In genomic region chr9:124017064-124017928, GRCh38 we compare ENCODE assay signal across 9 cellular contexts. TPM values are rescaled to one million over a fixed set of nuclear protein-coding genes. Genes with fewer than 3 reads are reported as not detected.
DNase-seq lines count a peak whose midpoint lies in the region; ATAC-seq and TF ChIP-seq lines count a peak whose summit lies in the region.
"Had no signal": no experiment of that assay in that cellular context is flagged by ENCODE, and none has a peak within 500 bp of the region (broad histone marks: within the 10 kb centered on the region; RNA-seq: fewer than 3 reads in every experiment).

No MANE protein-coding gene starts in this region.

- no peak for TF ChIP-seq CTCF in left ventricle myocardium inferior (IDR thresholded peaks at IDR 0.05; ENCODE audit: borderline replicate concordance)
- TF ChIP-seq CTCF in type B pancreatic cell (conservative IDR thresholded peaks at IDR 0.05), result no peak

- no peaks in the 10 kb centered on the region for H3K9me3 ChIP-seq in left ventricle myocardium inferior (replicated peaks)

- H3K9me3 Mint-ChIP-seq in activated naive CD8-positive, alpha-beta T cell treated with anti-CD3 and anti-CD28 coated beads for 36 hours, result no peaks in the 10 kb centered on the region
- H3K9me3 Mint-ChIP-seq in memory B cell, result peaks cover 1% of the 10 kb centered on the region
- H3K9me3 Mint-ChIP-seq in type B pancreatic cell, result no peaks in the 10 kb centered on the region

- peak overlapping the region; percentile 61 for H3K4me3 ChIP-seq in left ventricle myocardium inferior

- peaks cover 28% of the 10 kb centered on the region for H3K4me1 Mint-ChIP-seq in activated naive CD8-positive, alpha-beta T cell treated with anti-CD3 and anti-CD28 coated beads for 36 hours
- H3K4me1 Mint-ChIP-seq in memory B cell (peaks cover 20% of the 10 kb centered on the region), type B pancreatic cell (ENCODE audit: unreplicated experiment) (peaks cover 10% of the 10 kb centered on the region)

- no peaks in the 10 kb centered on the region for H3K36me3 ChIP-seq in left ventricle myocardium inferior

- peaks cover 100% of the 10 kb centered on the region for H3K27me3 ChIP-seq in left ventricle myocardium inferior (ENCODE audit: low read depth)

- no peak overlapping the region for H3K27ac Mint-ChIP-seq in activated naive CD8-positive, alpha-beta T cell treated with anti-CD3 and anti-CD28 coated beads for 36 hours
- H3K27ac Mint-ChIP-seq in memory B cell, result peak overlapping the region; percentile 83
- H3K27ac Mint-ChIP-seq in type B pancreatic cell, result peak overlapping the region; percentile 14

- peaks cover 46% of the 10 kb centered on the region for H3K4me1 ChIP-seq in left ventricle myocardium inferior

- no peak for ATAC-seq in left ventricle myocardium superior
- no peak for ATAC-seq in memory B cell (ENCODE audit: low read depth)
- ATAC-seq in HG02970 (IDR thresholded peaks at IDR 0.05; ENCODE audit: low FRiP score, unreplicated experiment), result no peak
- no peak for ATAC-seq in GM19467 (IDR thresholded peaks at IDR 0.05; ENCODE audit: unreplicated experiment)

- peak overlapping the region; percentile 65 for H3K4me3 Mint-ChIP-seq in activated naive CD8-positive, alpha-beta T cell treated with anti-CD3 and anti-CD28 coated beads for 36 hours
- peak overlapping the region; percentile 8 for H3K4me3 Mint-ChIP-seq in memory B cell
- peak overlapping the region; percentile 72 for H3K4me3 Mint-ChIP-seq in type B pancreatic cell

- H3K27me3 Mint-ChIP-seq in activated naive CD8-positive, alpha-beta T cell treated with anti-CD3 and anti-CD28 coated beads for 36 hours, result peaks cover 94% of the 10 kb centered on the region
- H3K27me3 Mint-ChIP-seq in memory B cell, result peaks cover 31% of the 10 kb centered on the region
- peaks cover 95% of the 10 kb centered on the region for H3K27me3 Mint-ChIP-seq in type B pancreatic cell

- no peak overlapping the region for H3K27ac ChIP-seq in left ventricle myocardium inferior (replicated peaks)

- intact Hi-C loops in left ventricle myocardium inferior (cut with micrococcal nuclease) (no loop called here), left ventricle myocardium superior (cut with micrococcal nuclease) (no loop called here)

- no peaks in the 10 kb centered on the region for H3K36me3 Mint-ChIP-seq in activated naive CD8-positive, alpha-beta T cell treated with anti-CD3 and anti-CD28 coated beads for 36 hours
- H3K36me3 Mint-ChIP-seq in memory B cell (peaks cover 3% of the 10 kb centered on the region), type B pancreatic cell (peaks cover 2% of the 10 kb centered on the region)

- DNase-seq in left ventricle myocardium inferior (no peak), left ventricle myocardium superior (no peak), memory B cell (ENCODE audit: low spot score in 2 of 2) (no peak), type B pancreatic cell (ENCODE audit: extremely low spot score, unreplicated experiment) (no peak), mucosa of gallbladder (ENCODE audit: low spot score) (no peak)
- DNase-seq in activated naive CD8-positive, alpha-beta T cell treated with anti-CD3 and anti-CD28 coated beads for 36 hours, result no peak
- DNase-seq: KBM-7 had no signal

RNA-seq across cellular contexts. Expression of gene LHX2, which starts 5.7 kb away (rescaled TPM):
- total RNA-seq in left ventricle myocardium inferior, result not detected
- not detected for total RNA-seq in left ventricle myocardium superior
- not detected for total RNA-seq in activated naive CD8-positive, alpha-beta T cell treated with anti-CD3 and anti-CD28 coated beads for 36 hours
- total RNA-seq in type B pancreatic cell (ENCODE audit: low replicate concordance), result 1.2 TPM in 1 of 2 replicates, not detected in the other
- 0.17 TPM for total RNA-seq in mucosa of gallbladder

Comparison
In these comparisons a context has a peak if more than half of its experiments do, and no peak if none do; other contexts are left out.
1. H3K4me3 Mint-ChIP-seq: peak in every context shown above with its lines; median percentile 72 in type B pancreatic cell; 65 in activated naive CD8-positive, alpha-beta T cell treated with anti-CD3 and anti-CD28 coated beads for 36 hours; 8 in memory B cell.